Comparison of ENCODE assay signal across 9 cellular contexts in genomic region chr6:162123797-162124196, GRCh38.
DNase-seq lines count a peak whose midpoint lies in the region; ATAC-seq and TF ChIP-seq lines count a peak whose summit lies in the region.
"Had no signal": no experiment of that assay in that cellular context is flagged by ENCODE, and none has a peak within 500 bp of the region (broad histone marks: within the 10 kb centered on the region; RNA-seq: fewer than 3 reads in every experiment).

No MANE protein-coding gene starts in this region.

- H3K9me3 ChIP-seq in body of pancreas (no peaks in the 10 kb centered on the region), aorta (ENCODE audit: control insufficient read depth, low read length) (peaks cover 3% of the 10 kb centered on the region)
- H3K9me3 ChIP-seq: stomach had no signal

- TF ChIP-seq CTCF in fibroblast of pulmonary artery (IDR thresholded peaks at IDR 0.05; ENCODE audit: low read length, missing control alignments): peak; percentile 32
- peak in 2 of 7 experiments; percentile 12 to 15 for TF ChIP-seq CTCF in body of pancreas (IDR thresholded peaks at IDR 0.05)

- DNase-seq in NCI-H510A treated with DMSO at 0.1 percent for 48 hours (lab: John Stamatoyannopoulos, UW) (peak; percentile 0), NCI-H510A (lab: John Stamatoyannopoulos, UW) (no peak), NCI-H524 treated with DMSO at 0.1 percent for 48 hours (lab: John Stamatoyannopoulos, UW) (peak; percentile 31), fibroblast of pulmonary artery (ENCODE audit: low read depth) (peak; percentile 8), pons (ENCODE audit: low spot score) (peak; percentile 27), GOT3 (lab: John Stamatoyannopoulos, UW) (no peak), body of pancreas (no peak), aorta (no peak)
- DNase-seq: stomach had no signal

- intact Hi-C loops in body of pancreas (cut with DNase I) (no loop called here), aorta (cut with DNase I) (no loop called here)

- H3K36me3 ChIP-seq in body of pancreas (replicated peaks in 1 of 2; ENCODE audit: insufficient read depth in 1 of 2, low read depth in 2 of 2) (no peaks in the 10 kb centered on the region), aorta (ENCODE audit: control insufficient read depth in 1 of 2, insufficient read depth in 2 of 2, low read length in 1 of 2) (no peaks in the 10 kb centered on the region)
- H3K36me3 ChIP-seq: stomach had no signal

- ATAC-seq in body of pancreas (no peak), aorta (ENCODE audit: low FRiP score) (no peak)

- H3K4me1 ChIP-seq in body of pancreas (no peaks in the 10 kb centered on the region), aorta (ENCODE audit: control insufficient read depth in 1 of 2, insufficient read depth in 2 of 2, low read length in 2 of 2) (peaks cover 0 to 1% of the 10 kb centered on the region in 2 donors)

- no peak overlapping the region for H3K27ac ChIP-seq in body of pancreas
- H3K27ac ChIP-seq in aorta (ENCODE audit: low read depth in 1 of 2, low read length in 2 of 2): no peak overlapping the region
- H3K27ac ChIP-seq: stomach had no signal

- 47 to 58% methylated on average over 3 of the region's 3 CpGs for WGBS in body of pancreas, 2 donors
- 37 to 47% methylated on average over 3 of the region's 3 CpGs for WGBS in aorta, 2 donors

- no peak overlapping the region for H3K4me3 ChIP-seq in fibroblast of pulmonary artery (replicated peaks; ENCODE audit: low read depth, low read length)
- no peak overlapping the region for H3K4me3 ChIP-seq in body of pancreas
- no peak overlapping the region for H3K4me3 ChIP-seq in aorta (ENCODE audit: low read length in 2 of 2)
- H3K4me3 ChIP-seq: stomach had no signal

- H3K27me3 ChIP-seq in body of pancreas: no peaks in the 10 kb centered on the region
- H3K27me3 ChIP-seq in aorta (ENCODE audit: control insufficient read depth in 1 of 2, insufficient read depth in 2 of 2, low read length in 1 of 2): no peaks in the 10 kb centered on the region
- H3K27me3 ChIP-seq: stomach had no signal

- no peak for TF ChIP-seq POLR2A in body of pancreas (IDR thresholded peaks at IDR 0.05)

Comparison
In these comparisons a context has a peak if more than half of its experiments do, and no peak if none do; other contexts are left out.
1. DNase-seq: peak in NCI-H510A treated with DMSO at 0.1 percent for 48 hours (single experiment), NCI-H524 treated with DMSO at 0.1 percent for 48 hours (single experiment), fibroblast of pulmonary artery (single experiment) and pons (single experiment); none in NCI-H510A (single experiment), GOT3 (single experiment), body of pancreas (0 of 4) and aorta (0 of 2).